Comparison of ENCODE assay signal across 15 cellular contexts in genomic region chr3:8524249-8524648, GRCh38. TPM values are rescaled to one million over a fixed set of nuclear protein-coding genes. Genes with fewer than 3 reads are reported as not detected.
A peak's percentile ranks its signal among the peaks of the same experiment; 100 is the strongest.
DNase-seq lines count a peak whose midpoint lies in the region; ATAC-seq and TF ChIP-seq lines count a peak whose summit lies in the region.
"Had no signal": no experiment of that assay in that cellular context is flagged by ENCODE, and none has a peak within 500 bp of the region (broad histone marks: within the 10 kb centered on the region; RNA-seq: fewer than 3 reads in every experiment).

No MANE protein-coding gene starts in this region.

- H3K4me3 ChIP-seq in breast epithelium: no peak overlapping the region
- no peak overlapping the region; the same call in 1 of the 2 replicates for H3K4me3 ChIP-seq in OCI-LY3 (ENCODE audit: low read length)
- H3K4me3 ChIP-seq in thoracic aorta: no peak overlapping the region
- no peak overlapping the region for H3K4me3 ChIP-seq in HAP-1
- H3K4me3 ChIP-seq: colonic mucosa had no signal

- TF ChIP-seq POLR2A in breast epithelium (IDR thresholded peaks at IDR 0.05): no peak

- CTCF ChIA-PET in MCF 10A (lab: Yijun Ruan, JAX): interaction anchor here (0.6 kb wide), 1 partner anchor 788 kb away, joined by 3 read pairs; no protein-coding TSS in a partner anchor

- peak; percentile 66 for ATAC-seq in esophagus mucosa
- ATAC-seq in thoracic aorta (ENCODE audit: insufficient number of reproducible peaks, low FRiP score, low read depth): peak; percentile 17
- ATAC-seq: HCT116 had no signal

- H3K36me3 ChIP-seq in breast epithelium: no peaks in the 10 kb centered on the region
- H3K36me3 ChIP-seq in OCI-LY3 (replicated peaks; ENCODE audit: low read depth, low read length): no peaks in the 10 kb centered on the region
- H3K36me3 ChIP-seq in thoracic aorta: peaks cover 20% of the 10 kb centered on the region
- no peaks in the 10 kb centered on the region for H3K36me3 ChIP-seq in HAP-1 (replicated peaks)
- H3K36me3 ChIP-seq: colonic mucosa had no signal

- in situ Hi-C loops in HAP-1 (cut with MboI; ENCODE audit: low sequenced_read_pairs): no loop called here

- H3K27ac ChIP-seq in breast epithelium (peak overlapping the region; percentile 8 to 19), OCI-LY3 (ENCODE audit: low read length) (no peak overlapping the region), thoracic aorta (peak overlapping the region; percentile 63 to 70)
- H3K27ac ChIP-seq: colonic mucosa had no signal

- H3K36me3 Mint-ChIP-seq in MCF 10A (ENCODE audit: insufficient read depth, unreplicated experiment): peaks cover 2% of the 10 kb centered on the region

- no peaks in the 10 kb centered on the region for H4K20me1 ChIP-seq in OCI-LY3 (ENCODE audit: insufficient read depth, low read length)

- H3K27ac Mint-ChIP-seq in MCF 10A (ENCODE audit: low read depth, unreplicated experiment): no peak overlapping the region
- H3K27ac Mint-ChIP-seq: mesothelial cell of epicardium had no signal

- no peaks in the 10 kb centered on the region for H3K79me2 ChIP-seq in OCI-LY3 (ENCODE audit: low read length)

- DNase-seq in breast epithelium (ENCODE audit: low spot score in 2 of 2): peak in 1 of 2 donors; percentile 53
- no peak for DNase-seq in MCF 10A (ENCODE audit: unreplicated experiment)
- no peak for DNase-seq in thoracic aorta (ENCODE audit: low spot score)
- DNase-seq in HAP-1 (ENCODE audit: low spot score in 2 of 2): no peak
- DNase-seq in DMS153 treated with DMSO at 0.1 percent for 48 hours (lab: John Stamatoyannopoulos, UW; ENCODE audit: unreplicated experiment): no peak
- DNase-seq in NCI-H774 (lab: John Stamatoyannopoulos, UW): no peak
- DNase-seq: activated T-cell treated with anti-CD3 and anti-CD28 coated beads for 4 hours, colonic mucosa, COR-L47, NCI-H2171 treated with DMSO at 0.1 percent for 48 hours, small intestine had no signal

- no peak overlapping the region for H3K4me3 Mint-ChIP-seq in MCF 10A (ENCODE audit: unreplicated experiment)
- H3K4me3 Mint-ChIP-seq: mesothelial cell of epicardium had no signal

- H3K4me1 Mint-ChIP-seq in MCF 10A (ENCODE audit: insufficient read depth, unreplicated experiment): peaks cover 10% of the 10 kb centered on the region

- H3K4me2 ChIP-seq in OCI-LY3 (ENCODE audit: low read length): peak overlapping the region; percentile 53

- no peaks in the 10 kb centered on the region for H3K27me3 ChIP-seq in breast epithelium
- H3K27me3 ChIP-seq in OCI-LY3 (ENCODE audit: low read depth, low read length): peaks cover 20% of the 10 kb centered on the region
- H3K27me3 ChIP-seq in thoracic aorta (replicated peaks; ENCODE audit: insufficient read depth): no peaks in the 10 kb centered on the region
- no peaks in the 10 kb centered on the region for H3K27me3 ChIP-seq in HAP-1 (ENCODE audit: low read depth)
- H3K27me3 ChIP-seq: colonic mucosa had no signal

- intact Hi-C loops in breast epithelium (cut with DNase I; ENCODE audit: low total_unique reads) (no loop called here), MCF 10A (cut with micrococcal nuclease) (no loop called here)

- no peak overlapping the region for H3K9ac ChIP-seq in OCI-LY3 (ENCODE audit: low read length)

- BruUV-seq in MCF 10A (replicated peaks; lab: Mats Ljungman, UMichigan): no TSS peak

- H3K9me3 ChIP-seq in breast epithelium (no peaks in the 10 kb centered on the region), OCI-LY3 (ENCODE audit: insufficient read depth, low read length) (no peaks in the 10 kb centered on the region), thoracic aorta (no peaks in the 10 kb centered on the region), HAP-1 (no peaks in the 10 kb centered on the region)
- H3K9me3 ChIP-seq: colonic mucosa had no signal

- no peaks in the 10 kb centered on the region for H3K4me1 ChIP-seq in breast epithelium
- peaks cover 26% of the 10 kb centered on the region for H3K4me1 ChIP-seq in OCI-LY3 (ENCODE audit: low read length)
- H3K4me1 ChIP-seq in thoracic aorta (ENCODE audit: control insufficient read depth in 1 of 2, low read depth in 2 of 2): peaks cover 71 to 99% of the 10 kb centered on the region in 2 donors
- H3K4me1 ChIP-seq in HAP-1: peaks cover 5% of the 10 kb centered on the region; the same call in 1 of the 2 replicates
- H3K4me1 ChIP-seq: colonic mucosa had no signal

- H3K27me3 Mint-ChIP-seq in MCF 10A (ENCODE audit: insufficient read depth, unreplicated experiment): no peaks in the 10 kb centered on the region

- no peak overlapping the region for H2AFZ ChIP-seq in OCI-LY3 (ENCODE audit: low read depth, low read length)

- no peaks in the 10 kb centered on the region for H3K9me3 Mint-ChIP-seq in MCF 10A (ENCODE audit: unreplicated experiment)
- H3K9me3 Mint-ChIP-seq: mesothelial cell of epicardium had no signal

- POLR2A ChIA-PET in MCF 10A (lab: Yijun Ruan, JAX): no interaction called here

- TF ChIP-seq CTCF in breast epithelium (IDR thresholded peaks at IDR 0.05): no peak
- TF ChIP-seq CTCF in MCF 10A (IDR thresholded peaks at IDR 0.05; ENCODE audit: unreplicated experiment): no peak
- no peak for TF ChIP-seq CTCF in OCI-LY3 (IDR thresholded peaks at IDR 0.05; ENCODE audit: low read depth, low read length)
- TF ChIP-seq CTCF in thoracic aorta (IDR thresholded peaks at IDR 0.05): no peak

RNA-seq across cellular contexts. Expression of gene LMCD1, which starts 22.6 kb away (rescaled TPM):
- total RNA-seq in breast epithelium (100 to 1,000 TPM in 2 of 3 donors, 10 to 100 TPM in 1; 53.0 to 228 (median 105) TPM), MCF 10A (2022) (0.63 and 0.83 TPM in 2 replicates), esophagus mucosa (13.0 TPM), thoracic aorta (100 to 1,000 TPM; 813 to 852 TPM)
